In the genomic region with DNA sequence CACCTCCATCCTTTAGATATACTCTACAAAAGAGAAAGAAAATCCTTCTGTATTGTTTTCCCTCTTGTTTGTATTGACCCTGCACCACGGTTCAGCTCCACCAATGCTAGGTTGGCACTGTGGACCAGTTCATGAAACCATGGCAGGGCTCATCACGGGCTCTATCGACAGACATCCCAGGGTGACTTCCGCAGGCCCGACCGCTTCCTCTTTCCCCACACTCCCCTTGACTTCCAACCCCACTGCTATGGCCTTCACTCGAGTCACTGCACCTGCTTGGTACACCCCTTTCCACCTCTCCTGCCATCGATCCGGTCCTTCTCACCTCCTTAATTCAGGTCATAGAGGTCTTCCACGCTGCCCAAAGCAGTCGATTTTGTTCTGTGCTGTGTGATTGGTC, we compare ENCODE assay signal across 1 cellular context.
TF ChIP-seq lines count a peak whose summit lies in the region.

No MANE protein-coding gene starts in this region.

TF ChIP-seq in GM12878, 131 proteins besides CTCF, POLR2A, EP300 and RAD21:
- no peak for TF ChIP-seq SMC3 (IDR thresholded peaks at IDR 0.05; ENCODE audit: borderline replicate concordance, low read length)
- TF ChIP-seq ZNF687 (IDR thresholded peaks at IDR 0.05) = no peak
- no peak for TF ChIP-seq CBX3 (IDR thresholded peaks at IDR 0.05; ENCODE audit: borderline replicate concordance, low read depth)
- no peak for TF ChIP-seq NBN (IDR thresholded peaks at IDR 0.05)
- peak; percentile 64; the same call in 1 of the 2 replicates for TF ChIP-seq SPI1 (IDR thresholded peaks at IDR 0.05; ENCODE audit: borderline replicate concordance, insufficient read depth, low read depth, low read length)
- TF ChIP-seq ATF2 (IDR thresholded peaks at IDR 0.05; ENCODE audit: low read length) = no peak
- TF ChIP-seq MEF2B (IDR thresholded peaks at IDR 0.05; ENCODE audit: partially characterized antibody, poor library complexity, severe bottlenecking) = no peak
- TF ChIP-seq ELK1 (IDR thresholded peaks at IDR 0.05; ENCODE audit: low read depth, low read length) = no peak
- no peak for TF ChIP-seq HDGF (IDR thresholded peaks at IDR 0.05)
- TF ChIP-seq, protein P1, sequence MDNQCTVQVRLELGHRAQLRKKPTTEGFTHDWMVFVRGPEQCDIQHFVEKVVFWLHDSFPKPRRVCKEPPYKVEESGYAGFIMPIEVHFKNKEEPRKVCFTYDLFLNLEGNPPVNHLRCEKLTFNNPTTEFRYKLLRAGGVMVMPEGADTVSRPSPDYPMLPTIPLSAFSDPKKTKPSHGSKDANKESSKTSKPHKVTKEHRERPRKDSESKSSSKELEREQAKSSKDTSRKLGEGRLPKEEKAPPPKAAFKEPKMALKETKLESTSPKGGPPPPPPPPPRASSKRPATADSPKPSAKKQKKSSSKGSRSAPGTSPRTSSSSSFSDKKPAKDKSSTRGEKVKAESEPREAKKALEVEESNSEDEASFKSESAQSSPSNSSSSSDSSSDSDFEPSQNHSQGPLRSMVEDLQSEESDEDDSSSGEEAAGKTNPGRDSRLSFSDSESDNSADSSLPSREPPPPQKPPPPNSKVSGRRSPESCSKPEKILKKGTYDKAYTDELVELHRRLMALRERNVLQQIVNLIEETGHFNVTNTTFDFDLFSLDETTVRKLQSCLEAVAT (IDR thresholded peaks at IDR 0.05) = peak; percentile 70; the same call in 1 of the 2 replicates
